In genomic region chr2:148132400-148132799, GRCh38 we compare ENCODE assay signal across 13 cellular contexts.
DNase-seq lines count a peak whose midpoint lies in the region; TF ChIP-seq lines count a peak whose summit lies in the region.
"Had no signal": no experiment of that assay in that cellular context is flagged by ENCODE, and none has a peak within 500 bp of the region (broad histone marks: within the 10 kb centered on the region; RNA-seq: fewer than 3 reads in every experiment).

No MANE protein-coding gene starts in this region.

- peak; percentile 14 for DNase-seq in AG09309 (ENCODE audit: low read depth)
- peak; percentile 59 for DNase-seq in NCI-H226
- peak; percentile 71 for DNase-seq in epithelial cell of esophagus (ENCODE audit: low read depth)
- peak; percentile 26 for DNase-seq in myocyte (ENCODE audit: low read depth)
- DNase-seq in stimulated activated CD4-positive, alpha-beta T cell treated with anti-CD3 and anti-CD28 coated beads, Interleukin-4, amount 100 ng/mL, for 1 hour = no peak
- DNase-seq in cerebellum (ENCODE audit: low spot score) = no peak
- DNase-seq in DMS153 (lab: John Stamatoyannopoulos, UW) = no peak
- DNase-seq in NCI-H1436 treated with DMSO at 0.1 percent for 48 hours (lab: John Stamatoyannopoulos, UW) = no peak
- DNase-seq: activated naive CD4-positive, alpha-beta T cell treated with anti-CD3 and anti-CD28 coated beads, Interleukin-2, amount 50 U/mL, for 16 hours; C1 segment of cervical spinal cord; DMS79 treated with DMSO at 0.1 percent for 48 hours; NCI-H1048; NCI-H2171 treated with DMSO at 0.1 percent for 48 hours had no signal

- H3K4me3 ChIP-seq in AG09309 (ENCODE audit: control insufficient read depth, low read depth, low read length) (no peak overlapping the region), epithelial cell of esophagus (ENCODE audit: low read length) (no peak overlapping the region)

- TF ChIP-seq CTCF in AG09309 (IDR thresholded peaks at IDR 0.05; ENCODE audit: control insufficient read depth, insufficient read depth, low read depth, low read length, missing control alignments) (no peak), epithelial cell of esophagus (IDR thresholded peaks at IDR 0.05; ENCODE audit: insufficient read depth, low read depth, low read length, missing control alignments) (no peak)

Comparison
In these comparisons a context has a peak if more than half of its experiments do, and no peak if none do; other contexts are left out.
1. DNase-seq: peak in AG09309 (single experiment), NCI-H226 (single experiment), epithelial cell of esophagus (single experiment) and myocyte (single experiment); none in stimulated activated CD4-positive, alpha-beta T cell treated with anti-CD3 and anti-CD28 coated beads, Interleukin-4, amount 100 ng/mL, for 1 hour (single experiment), cerebellum (single experiment), DMS153 (single experiment) and NCI-H1436 treated with DMSO at 0.1 percent for 48 hours (single experiment).